ENCODE assay signal across 1 cellular context in the genomic region with DNA sequence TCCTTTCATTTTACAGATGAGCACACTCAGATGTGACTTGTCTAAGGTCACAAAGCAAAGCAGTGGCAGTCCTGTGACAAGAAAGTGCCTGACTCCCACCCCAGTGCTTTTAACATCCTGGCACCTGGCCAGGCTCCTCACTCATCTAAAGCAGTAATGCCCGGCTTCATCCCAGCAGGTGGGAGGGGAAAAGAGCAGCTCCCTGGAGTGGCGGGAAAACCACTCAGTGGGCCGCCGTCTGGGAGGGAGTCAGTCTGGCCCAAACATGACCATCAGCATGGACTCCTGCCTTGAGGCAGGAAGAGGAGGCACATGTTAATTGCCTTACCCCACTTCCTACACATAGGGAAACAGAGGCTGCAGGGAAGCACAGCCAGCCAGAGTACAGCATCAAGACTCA.
TF ChIP-seq lines count a peak whose summit lies in the region.

No MANE protein-coding gene starts in this region.

TF ChIP-seq in GM12891, 5 proteins besides CTCF, POLR2A, EP300 and RAD21 (continued from another document):
- TF ChIP-seq POU2F2 (IDR thresholded peaks at IDR 0.05; ENCODE audit: low read depth, low read length) (0 out of 2 replicates have a peak, but pooled peaks have one; percentile 13), PAX5 (IDR thresholded peaks at IDR 0.05; ENCODE audit: insufficient read depth, low read length, severe bottlenecking) (no peak)
